ENCODE assay signal across 19 cellular contexts in the genomic region with DNA sequence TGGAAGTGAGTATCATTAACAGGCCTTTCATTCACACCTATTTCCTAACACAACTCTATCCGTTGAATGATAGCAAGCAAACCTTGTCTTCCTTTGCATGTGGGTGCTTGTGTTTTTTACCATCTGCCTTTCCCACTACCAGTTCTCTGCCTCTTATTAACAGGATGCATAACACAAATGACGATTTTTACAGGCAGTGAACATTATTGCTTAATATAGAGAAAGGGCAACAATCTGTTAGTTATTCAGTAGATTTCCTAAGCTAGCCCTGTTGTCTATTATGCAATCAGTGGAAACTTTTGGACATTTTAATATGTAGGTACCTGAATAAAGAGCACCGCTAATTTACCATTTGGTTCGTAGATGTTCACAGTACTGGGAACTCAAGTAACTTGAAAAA.
A peak's percentile ranks its signal among the peaks of the same experiment; 100 is the strongest.
DNase-seq lines count a peak whose midpoint lies in the region; ATAC-seq and TF ChIP-seq lines count a peak whose summit lies in the region.
"Had no signal": no experiment of that assay in that cellular context is flagged by ENCODE, and none has a peak within 500 bp of the region (broad histone marks: within the 10 kb centered on the region; RNA-seq: fewer than 3 reads in every experiment).

No MANE protein-coding gene starts in this region.

- TF ChIP-seq CTCF in OCI-LY7 (conservative IDR thresholded peaks at IDR 0.05; ENCODE audit: low read length) (no peak), gastroesophageal sphincter (IDR thresholded peaks at IDR 0.05) (no peak), PC-3 (conservative IDR thresholded peaks at IDR 0.05; ENCODE audit: low read depth, low read length) (no peak), uterus (IDR thresholded peaks at IDR 0.05) (no peak)

- H3K27me3 ChIP-seq in gastroesophageal sphincter (no peaks in the 10 kb centered on the region), PC-3 (ENCODE audit: low read length) (peaks cover 32% of the 10 kb centered on the region), uterus (no peaks in the 10 kb centered on the region), mesendoderm (ENCODE audit: insufficient read depth, low read length, poor library complexity) (no peaks in the 10 kb centered on the region)
- H3K27me3 ChIP-seq: body of pancreas, neutrophil had no signal

- H3K4me1 ChIP-seq in OCI-LY7 (ENCODE audit: insufficient read depth, low read length, poor library complexity, severe bottlenecking) = peaks cover 7% of the 10 kb centered on the region
- H3K4me1 ChIP-seq in gastroesophageal sphincter = peaks cover 2 to 19% (median 3%) of the 10 kb centered on the region in 3 donors
- H3K4me1 ChIP-seq in PC-3 (ENCODE audit: insufficient read depth, low read length) = no peaks in the 10 kb centered on the region
- H3K4me1 ChIP-seq in uterus = no peaks in the 10 kb centered on the region
- no peaks in the 10 kb centered on the region for H3K4me1 ChIP-seq in mesendoderm (ENCODE audit: control insufficient read depth, low read depth, low read length)
- H3K4me1 ChIP-seq: body of pancreas had no signal

- no peak overlapping the region for H2BK15ac ChIP-seq in mesendoderm (replicated peaks; ENCODE audit: low read depth)

- no peak for TF ChIP-seq EP300 in gastroesophageal sphincter (IDR thresholded peaks at IDR 0.05)

- ATAC-seq in Right ventricle myocardium superior (ENCODE audit: poor library complexity) (peak; percentile 64), gastroesophageal sphincter (no peak), PC-3 (no peak), GM18517 (IDR thresholded peaks at IDR 0.05; ENCODE audit: unreplicated experiment) (no peak)
- ATAC-seq: activated CD8-positive, alpha-beta T cell treated with anti-CD3 and anti-CD28 coated beads for 36 hours; activated naive CD4-positive, alpha-beta T cell treated with anti-CD3 and anti-CD28 coated beads, Interleukin-2, amount 50 U/mL, for 72 hours; activated T-cell treated with anti-CD3 and anti-CD28 coated beads, Interleukin-2, amount 50 U/mL, for 4 hours; body of pancreas; mucosa of descending colon had no signal

- no peak overlapping the region for H3K56ac ChIP-seq in mesendoderm (ENCODE audit: low read length)

- 51 to 54% methylated on average over 3 of the region's 4 CpGs for WGBS in gastroesophageal sphincter (ENCODE audit: low coverage in 1 of 2), 2 donors
- no CpG with 5 or more reads among the region's 4 CpGs for WGBS in mesendoderm (ENCODE audit: extremely low coverage, insufficient coverage, low lambda C conversion rate)

- no peak overlapping the region for H2BK5ac ChIP-seq in mesendoderm (ENCODE audit: low read length)

- no peak overlapping the region for H3K4ac ChIP-seq in mesendoderm (ENCODE audit: low read depth, low read length)

- H3K4me3 ChIP-seq in OCI-LY7 (ENCODE audit: low read depth, low read length, poor library complexity, severe bottlenecking) (no peak overlapping the region), gastroesophageal sphincter (no peak overlapping the region), PC-3 (ENCODE audit: low read length) (no peak overlapping the region), uterus (no peak overlapping the region), mesendoderm (ENCODE audit: low read length) (no peak overlapping the region)
- H3K4me3 ChIP-seq: body of pancreas, mucosa of descending colon had no signal

- H3K36me3 ChIP-seq in OCI-LY7 (ENCODE audit: insufficient read depth, low read length) = no peaks in the 10 kb centered on the region
- peaks cover 0 to 39% of the 10 kb centered on the region in 2 donors for H3K36me3 ChIP-seq in gastroesophageal sphincter
- H3K36me3 ChIP-seq in PC-3 (ENCODE audit: low read depth, low read length) = no peaks in the 10 kb centered on the region
- H3K36me3 ChIP-seq in uterus = no peaks in the 10 kb centered on the region
- no peaks in the 10 kb centered on the region for H3K36me3 ChIP-seq in mesendoderm (ENCODE audit: control insufficient read depth, insufficient read depth, low read length)
- H3K36me3 ChIP-seq: neutrophil had no signal

- H3K79me2 ChIP-seq in OCI-LY7 (ENCODE audit: insufficient read depth, low read depth, low read length) = no peaks in the 10 kb centered on the region
- no peaks in the 10 kb centered on the region for H3K79me2 ChIP-seq in PC-3 (ENCODE audit: low read length)
- no peaks in the 10 kb centered on the region for H3K79me2 ChIP-seq in mesendoderm (ENCODE audit: control insufficient read depth, insufficient read depth, low read length)

- no peak overlapping the region for H3K18ac ChIP-seq in mesendoderm (ENCODE audit: low read length)

- H3K9me3 ChIP-seq in OCI-LY7 (ENCODE audit: low read length) (no peaks in the 10 kb centered on the region), gastroesophageal sphincter (no peaks in the 10 kb centered on the region), PC-3 (ENCODE audit: low read length) (no peaks in the 10 kb centered on the region), uterus (no peaks in the 10 kb centered on the region)
- H3K9me3 ChIP-seq: body of pancreas, mucosa of descending colon, neutrophil had no signal

- BruUV-seq in OCI-LY7 (replicated peaks; lab: Mats Ljungman, UMichigan) (no TSS peak), PC-3 (replicated peaks; lab: Mats Ljungman, UMichigan) (no TSS peak)

- POLR2A ChIA-PET in OCI-LY7 (lab: Charles Lee) (interaction anchor here (0.6 to 1.0 kb wide), 2 partner anchors 179 to 592 kb away, joined by 3 to 4 read pairs; no protein-coding TSS in a partner anchor), PC-3 (lab: Charles Lee; ENCODE audit: unreplicated experiment) (no interaction called here)

- TF ChIP-seq POLR2A in gastroesophageal sphincter (IDR thresholded peaks at IDR 0.05) (no peak), uterus (IDR thresholded peaks at IDR 0.05) (no peak)

- H4K20me1 ChIP-seq in OCI-LY7 (ENCODE audit: insufficient read depth, low read length) = no peaks in the 10 kb centered on the region
- H4K20me1 ChIP-seq in PC-3 (ENCODE audit: low read length) = no peaks in the 10 kb centered on the region

- H2AK5ac ChIP-seq in mesendoderm (ENCODE audit: low read length) = no peak overlapping the region

- DNase-seq in Right ventricle myocardium superior (no peak), cardiac septum (ENCODE audit: low spot score) (no peak), OCI-LY7 (ENCODE audit: low spot score) (no peak), PC-3 (no peak), uterus (no peak), mesendoderm (no peak)
- DNase-seq: activated CD8-positive, alpha-beta T cell treated with anti-CD3 and anti-CD28 coated beads for 36 hours; activated T-cell treated with anti-CD3 and anti-CD28 coated beads, Interleukin-2, amount 50 U/mL, for 4 hours; GOT3; KG1; mucosa of descending colon; NCI-H1092; SIG-M5; stimulated activated CD4-positive, alpha-beta T cell treated with anti-CD3 and anti-CD28 coated beads, Interleukin-2, amount 100 ng/mL, for 48 hours had no signal

- H3K27ac ChIP-seq in OCI-LY7 (ENCODE audit: low read depth, low read length, poor library complexity, severe bottlenecking) (no peak overlapping the region), gastroesophageal sphincter (peak overlapping the region in 3 of 4 donors; percentile 11 to 47 (median 42)), PC-3 (ENCODE audit: low read length) (no peak overlapping the region), uterus (no peak overlapping the region), mesendoderm (ENCODE audit: low read depth, low read length) (no peak overlapping the region)
- H3K27ac ChIP-seq: body of pancreas, neutrophil had no signal

- CTCF ChIA-PET in OCI-LY7 (lab: Charles Lee; ENCODE audit: unreplicated experiment) (interaction anchor here (1.8 kb wide), 1 partner anchor 784 kb away, joined by 6 read pairs; no protein-coding TSS in a partner anchor), PC-3 (lab: Charles Lee) (no interaction called here)

- H3K23ac ChIP-seq in mesendoderm (ENCODE audit: low read length) = no peak overlapping the region

- no peak overlapping the region for H4K5ac ChIP-seq in mesendoderm (ENCODE audit: low read length)

- intact Hi-C loops in Right ventricle myocardium superior (cut with DNase I) = loop anchor here (5.0 kb wide), 2 partner anchors 678 to 783 kb away; no protein-coding TSS in a partner anchor
- intact Hi-C loops in cardiac septum (cut with DNase I) = loop anchor here (2.0 to 5.0 kb wide), 2 partner anchors 587 to 783 kb away; a partner anchor contains a TSS
- intact Hi-C loops in OCI-LY7 (cut with micrococcal nuclease; ENCODE audit: unreplicated experiment) = loop anchor here (2.0 to 5.0 kb wide), 4 partner anchors 183 to 783 kb away; no protein-coding TSS in a partner anchor
- intact Hi-C loops in PC-3 (cut with micrococcal nuclease) = loop anchor here (5.0 to 10.0 kb wide), 2 partner anchors 195 to 413 kb away; no protein-coding TSS in a partner anchor
- intact Hi-C loops in uterus (cut with DNase I; ENCODE audit: low total_unique reads) = loop anchor here (5.0 to 10.0 kb wide), 2 partner anchors 335 to 678 kb away; no protein-coding TSS in a partner anchor

- no peaks in the 10 kb centered on the region for H3K9me2 ChIP-seq in OCI-LY7 (ENCODE audit: insufficient read depth, low read length)
- H3K9me2 ChIP-seq in PC-3 (replicated peaks; ENCODE audit: low read length) = no peaks in the 10 kb centered on the region

- no peak overlapping the region for H3K4me2 ChIP-seq in OCI-LY7 (ENCODE audit: low read length)
- H3K4me2 ChIP-seq in PC-3 (ENCODE audit: low read length) = no peak overlapping the region
- no peak overlapping the region for H3K4me2 ChIP-seq in mesendoderm (ENCODE audit: low read length)

- H2BK120ac ChIP-seq in mesendoderm (ENCODE audit: low read depth, low read length) = no peak overlapping the region

- H2AFZ ChIP-seq in OCI-LY7 (ENCODE audit: low read length) (0 out of 2 replicates have a peak overlapping the region, but pooled peaks have one; percentile 29), PC-3 (ENCODE audit: low read length) (no peak overlapping the region)

- no peaks in the 10 kb centered on the region for H3K79me1 ChIP-seq in mesendoderm (ENCODE audit: low read length)

- H3K9ac ChIP-seq in PC-3 (ENCODE audit: low read length) (no peak overlapping the region), mesendoderm (ENCODE audit: low read length) (no peak overlapping the region)

- H3F3A ChIP-seq in PC-3 (ENCODE audit: low read length, unreplicated experiment) = no peaks in the 10 kb centered on the region

- H4K8ac ChIP-seq in mesendoderm (ENCODE audit: low read depth, low read length) = no peak overlapping the region

Comparison
In these comparisons a context has a peak if more than half of its experiments do, and no peak if none do; other contexts are left out.
1. H3K27ac ChIP-seq: peak in gastroesophageal sphincter (3 of 4); none in OCI-LY7 (single experiment), PC-3 (single experiment), uterus (0 of 2) and mesendoderm (single experiment).